ENCODE assay signal across 6 cellular contexts in the genomic region with DNA sequence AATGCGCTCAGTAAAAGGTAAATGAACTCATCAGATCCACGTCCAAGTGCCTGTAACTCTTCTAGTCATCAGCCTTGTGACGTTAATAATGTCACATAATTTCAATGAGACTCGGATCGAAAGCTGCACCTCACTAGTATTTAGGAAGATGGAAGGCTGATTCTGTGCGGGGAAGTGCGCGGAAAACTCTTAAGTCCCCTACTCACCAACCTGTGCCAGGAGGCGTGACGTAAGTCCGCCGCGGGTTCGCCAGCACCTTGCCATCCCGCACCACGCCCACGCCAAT. TPM values are rescaled to one million over a fixed set of nuclear protein-coding genes. Genes with fewer than 3 reads are reported as not detected.
DNase-seq lines count a peak whose midpoint lies in the region; ATAC-seq, FAIRE-seq and TF ChIP-seq lines count a peak whose summit lies in the region.

No MANE protein-coding gene starts in this region.

- H3K4me3 Mint-ChIP-seq in MCF 10A (ENCODE audit: unreplicated experiment), result no peak overlapping the region

- CTCF ChIA-PET in MCF 10A (lab: Yijun Ruan, JAX), result interaction anchor here (0.6 to 4.9 kb wide), 9 partner anchors 16 to 227 kb away, joined by 3 to 25 read pairs (median 4); partner anchors contain the start of gene TEP1

- H3K36me3 Mint-ChIP-seq in MCF 10A (ENCODE audit: insufficient read depth, unreplicated experiment), result peaks cover 29% of the 10 kb centered on the region
- H3K36me3 Mint-ChIP-seq in activated naive CD4-positive, alpha-beta T cell treated with anti-CD3 and anti-CD28 coated beads, Interleukin-2, amount 50 U/mL, for 72 hours, result peaks cover 12 to 23% of the 10 kb centered on the region in 2 donors

- in situ Hi-C loops in T47D (cut with HindIII; ENCODE audit: low pct_unique_long_range_greater_than_20kb, low sequenced_read_pairs), result no loop called here

- peaks cover 13% of the 10 kb centered on the region for H3K36me3 ChIP-seq in mucosa of descending colon (ENCODE audit: low read depth)

- no peak for FAIRE-seq in RCC 7860 (lab: Jason Lieb, UNC)

- DNase-seq in T47D (ENCODE audit: low read depth in 1 of 2, low spot score in 1 of 2), result peak; percentile 33 to 78
- DNase-seq in MCF 10A (ENCODE audit: unreplicated experiment), result no peak
- peak; percentile 88 for DNase-seq in LNCaP clone FGC (ENCODE audit: low read depth)
- peak in 1 of 2 donors; percentile 92 for DNase-seq in activated naive CD4-positive, alpha-beta T cell treated with anti-CD3 and anti-CD28 coated beads, Interleukin-2, amount 50 U/mL, for 72 hours (ENCODE audit: low spot score in 2 of 2)
- peak in 1 of 3 donors; percentile 90 for DNase-seq in mucosa of descending colon
- no peak for DNase-seq in RCC 7860 (ENCODE audit: low spot score)

- intact Hi-C loops in MCF 10A (cut with micrococcal nuclease), result loop anchor here (1.0 to 2.0 kb wide), 3 partner anchors 127 to 228 kb away; no protein-coding TSS in a partner anchor
- intact Hi-C loops in mucosa of descending colon (cut with DNase I, micrococcal nuclease), result loop anchor here in 1 of 2 donors (2.0 kb wide), 1 partner anchor 42 kb away; the partner anchor contains the start of gene TEP1

- H3K4me3 ChIP-seq in LNCaP clone FGC (ENCODE audit: low read depth, low read length) (peak overlapping the region; percentile 96), mucosa of descending colon (peak overlapping the region; percentile 42)

- no peaks in the 10 kb centered on the region for H3K9me3 ChIP-seq in mucosa of descending colon

- no peak overlapping the region for H3K27ac Mint-ChIP-seq in MCF 10A (ENCODE audit: low read depth, unreplicated experiment)
- H3K27ac Mint-ChIP-seq in activated naive CD4-positive, alpha-beta T cell treated with anti-CD3 and anti-CD28 coated beads, Interleukin-2, amount 50 U/mL, for 72 hours, result no peak overlapping the region

- H3K4me1 Mint-ChIP-seq in MCF 10A (ENCODE audit: insufficient read depth, unreplicated experiment), result peaks cover 3% of the 10 kb centered on the region

- peaks cover 23% of the 10 kb centered on the region for H3K4me1 ChIP-seq in mucosa of descending colon (ENCODE audit: low read depth)

- BruUV-seq in MCF 10A (replicated peaks; lab: Mats Ljungman, UMichigan), result no TSS peak

- H3K9me3 Mint-ChIP-seq in MCF 10A (ENCODE audit: unreplicated experiment), result no peaks in the 10 kb centered on the region
- no peaks in the 10 kb centered on the region for H3K9me3 Mint-ChIP-seq in activated naive CD4-positive, alpha-beta T cell treated with anti-CD3 and anti-CD28 coated beads, Interleukin-2, amount 50 U/mL, for 72 hours

- POLR2A ChIA-PET in MCF 10A (lab: Yijun Ruan, JAX), result interaction anchor here (0.6 to 5.3 kb wide), 19 partner anchors 9 to 1057 kb away, joined by 3 to 81 read pairs (median 6); partner anchors contain the start of genes CCNB1IP1, METTL3, PARP2 and PNP

- no peaks in the 10 kb centered on the region for H3K27me3 Mint-ChIP-seq in MCF 10A (ENCODE audit: insufficient read depth, unreplicated experiment)

- peak; percentile 63 to 71 for ATAC-seq in activated naive CD4-positive, alpha-beta T cell treated with anti-CD3 and anti-CD28 coated beads, Interleukin-2, amount 50 U/mL, for 72 hours
- peak; percentile 81 for ATAC-seq in mucosa of descending colon

- TF ChIP-seq CTCF in MCF 10A (IDR thresholded peaks at IDR 0.05; ENCODE audit: unreplicated experiment) (no peak), LNCaP clone FGC (IDR thresholded peaks at IDR 0.05; ENCODE audit: control insufficient read depth, extremely low read depth, insufficient read depth) (no peak), mucosa of descending colon (IDR thresholded peaks at IDR 0.05) (no peak)

RNA-seq across cellular contexts. Expression of gene OSGEP, which starts 0.3 kb away (rescaled TPM):
- total RNA-seq in MCF 10A (2022), result 27.2 and 34.7 TPM in 2 replicates
- 10 to 100 TPM; 43.3 to 58.6 TPM for total RNA-seq in activated naive CD4-positive, alpha-beta T cell treated with anti-CD3 and anti-CD28 coated beads, Interleukin-2, amount 50 U/mL, for 72 hours
- 10 to 100 TPM; 32.7 to 52.0 (median 35.9) TPM for total RNA-seq in mucosa of descending colon

RNA-seq across cellular contexts. Expression of gene APEX1, which starts 0.7 kb away (rescaled TPM):
- 140 and 168 TPM in 2 replicates for total RNA-seq in MCF 10A (2022)
- total RNA-seq in activated naive CD4-positive, alpha-beta T cell treated with anti-CD3 and anti-CD28 coated beads, Interleukin-2, amount 50 U/mL, for 72 hours, result 100 to 1,000 TPM; 171 to 234 TPM
- total RNA-seq in mucosa of descending colon, result 100 to 1,000 TPM in 1 of 3 donors, 10 to 100 TPM in 2; 83.9 to 115 (median 93.8) TPM

RNA-seq across cellular contexts. Expression of gene PIP4P1, which starts 6.9 kb away (rescaled TPM):
- total RNA-seq in MCF 10A (2022), result 22.5 and 34.9 TPM in 2 replicates
- total RNA-seq in activated naive CD4-positive, alpha-beta T cell treated with anti-CD3 and anti-CD28 coated beads, Interleukin-2, amount 50 U/mL, for 72 hours, result 10 to 100 TPM; 29.1 to 90.2 TPM
- 10 to 100 TPM; 40.6 to 48.4 (median 45.5) TPM for total RNA-seq in mucosa of descending colon

RNA-seq across cellular contexts. Expression of gene PNP, which starts 14.9 kb away (rescaled TPM):
- total RNA-seq in MCF 10A (2022), result 56.0 and 63.9 TPM in 2 replicates
- 100 to 1,000 TPM; 167 to 241 TPM for total RNA-seq in activated naive CD4-positive, alpha-beta T cell treated with anti-CD3 and anti-CD28 coated beads, Interleukin-2, amount 50 U/mL, for 72 hours
- total RNA-seq in mucosa of descending colon, result 10 to 100 TPM; 38.8 to 74.8 (median 72.8) TPM

RNA-seq across cellular contexts. Expression of gene KLHL33, which starts 18.3 kb away (rescaled TPM):
- 0.14 TPM in 1 of 2 replicates, not detected in the other for total RNA-seq in MCF 10A (2022)
- under 1 TPM; 0.04 to 0.09 TPM for total RNA-seq in activated naive CD4-positive, alpha-beta T cell treated with anti-CD3 and anti-CD28 coated beads, Interleukin-2, amount 50 U/mL, for 72 hours
- total RNA-seq in mucosa of descending colon, result under 1 TPM; 0.12 to 0.85 (median 0.27) TPM

Comparison
In these comparisons a context has a peak if more than half of its experiments do, and no peak if none do; other contexts are left out.
1. DNase-seq: peak in T47D (2 of 2) and LNCaP clone FGC (single experiment); none in MCF 10A (single experiment) and RCC 7860 (single experiment).